8 cellular contexts compared by ENCODE assay signal in the genomic region with DNA sequence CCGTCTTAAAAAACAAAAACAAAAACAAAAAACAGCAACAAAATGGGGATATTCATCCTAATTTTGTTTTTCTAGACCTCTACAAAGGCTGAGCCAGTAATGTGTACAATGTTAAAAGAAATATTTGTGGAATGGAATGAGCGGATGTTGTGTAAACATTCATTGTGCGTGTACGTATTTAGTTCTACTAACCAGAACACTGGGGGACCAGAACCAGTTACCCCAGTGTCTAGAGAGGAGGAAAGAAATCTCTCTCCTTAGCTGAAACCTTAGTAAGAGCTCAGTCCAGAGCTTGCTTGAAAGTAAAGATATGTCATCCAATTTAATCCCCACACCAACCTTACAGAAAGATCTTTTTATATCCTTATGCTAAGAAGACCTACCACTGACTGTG.
DNase-seq lines count a peak whose midpoint lies in the region; ATAC-seq and TF ChIP-seq lines count a peak whose summit lies in the region.

No MANE protein-coding gene starts in this region.

- H3K4me3 Mint-ChIP-seq in HFFc6, result peak overlapping the region; percentile 71
- no peak overlapping the region for H3K4me3 Mint-ChIP-seq in activated T-helper 1 cell treated with anti-CD3 and anti-CD28 coated beads, Interleukin-12 subunit alpha, Interleukin-12 subunit beta, Interleukin-2, Interleukin-4 antibody, amounts not matched to agents 30 ng/mL and 10 ng/mL and 1 ng/mL, durations not matched to agents 14 hours and 24 hours and 36 hours
- peak overlapping the region; percentile 48 for H3K4me3 Mint-ChIP-seq in glutamatergic neuron (ENCODE audit: unreplicated experiment)

- H3K27me3 Mint-ChIP-seq in HFFc6 (ENCODE audit: insufficient read depth) (no peaks in the 10 kb centered on the region; the same call in 1 of the 2 replicates), glutamatergic neuron (ENCODE audit: unreplicated experiment) (peaks cover 6% of the 10 kb centered on the region)
- H3K27me3 Mint-ChIP-seq in activated T-helper 1 cell treated with anti-CD3 and anti-CD28 coated beads, Interleukin-12 subunit alpha, Interleukin-12 subunit beta, Interleukin-2, Interleukin-4 antibody, amounts not matched to agents 30 ng/mL and 10 ng/mL and 1 ng/mL, durations not matched to agents 14 hours and 24 hours and 36 hours (ENCODE audit: insufficient read depth), result no peaks in the 10 kb centered on the region

- H3F3A ChIP-seq in smooth muscle cell (ENCODE audit: low read depth), result peaks cover 10% of the 10 kb centered on the region

- H3K27ac ChIP-seq in smooth muscle cell (ENCODE audit: low read depth) (peak overlapping the region; percentile 95), SJCRH30 (no peak overlapping the region; the same call in 1 of the 2 replicates)

- peak overlapping the region; percentile 76 for H3K4me2 ChIP-seq in smooth muscle cell

- DNase-seq in HFFc6, result peak; percentile 17
- DNase-seq in activated T-helper 1 cell treated with anti-CD3 and anti-CD28 coated beads, Interleukin-12 subunit alpha, Interleukin-12 subunit beta, Interleukin-2, Interleukin-4 antibody, amounts not matched to agents 30 ng/mL and 10 ng/mL and 1 ng/mL, durations not matched to agents 14 hours and 24 hours and 36 hours (ENCODE audit: low spot score), result no peak
- DNase-seq in glutamatergic neuron, result no peak
- no peak for DNase-seq in smooth muscle cell (lab: John Stamatoyannopoulos, UW; ENCODE audit: unreplicated experiment)
- no peak for DNase-seq in SJCRH30
- DNase-seq in inferior parietal cortex (ENCODE audit: extremely low spot score), result no peak

- no peaks in the 10 kb centered on the region for H3K36me3 Mint-ChIP-seq in HFFc6 (ENCODE audit: low read depth)
- H3K36me3 Mint-ChIP-seq in activated T-helper 1 cell treated with anti-CD3 and anti-CD28 coated beads, Interleukin-12 subunit alpha, Interleukin-12 subunit beta, Interleukin-2, Interleukin-4 antibody, amounts not matched to agents 30 ng/mL and 10 ng/mL and 1 ng/mL, durations not matched to agents 14 hours and 24 hours and 36 hours (ENCODE audit: low read depth), result peaks cover 5% of the 10 kb centered on the region
- H3K36me3 Mint-ChIP-seq in glutamatergic neuron (ENCODE audit: unreplicated experiment), result no peaks in the 10 kb centered on the region

- H3K4me1 Mint-ChIP-seq in HFFc6 (ENCODE audit: low read depth) (peaks cover 48% of the 10 kb centered on the region), glutamatergic neuron (ENCODE audit: low read depth, unreplicated experiment) (peaks cover 24% of the 10 kb centered on the region)
- H3K4me1 Mint-ChIP-seq in activated T-helper 1 cell treated with anti-CD3 and anti-CD28 coated beads, Interleukin-12 subunit alpha, Interleukin-12 subunit beta, Interleukin-2, Interleukin-4 antibody, amounts not matched to agents 30 ng/mL and 10 ng/mL and 1 ng/mL, durations not matched to agents 14 hours and 24 hours and 36 hours (ENCODE audit: low read depth), result peaks cover 21% of the 10 kb centered on the region

- H3K4me3 ChIP-seq in smooth muscle cell (peak overlapping the region; percentile 5), SJCRH30 (no peak overlapping the region)

- H3K4me1 ChIP-seq in smooth muscle cell (ENCODE audit: low read depth) (peaks cover 8% of the 10 kb centered on the region), SJCRH30 (peaks cover 21% of the 10 kb centered on the region)

- TF ChIP-seq CTCF in HFFc6 (IDR thresholded peaks at IDR 0.05) (no peak), glutamatergic neuron (IDR thresholded peaks at IDR 0.05; ENCODE audit: partially characterized antibody, unreplicated experiment) (no peak), smooth muscle cell (IDR thresholded peaks at IDR 0.05; ENCODE audit: borderline replicate concordance, insufficient read depth, poor library complexity, severe bottlenecking) (no peak)

- H3K27ac Mint-ChIP-seq in HFFc6 (peak overlapping the region; percentile 99), glutamatergic neuron (ENCODE audit: unreplicated experiment) (peak overlapping the region; percentile 19)
- peak overlapping the region; percentile 74 for H3K27ac Mint-ChIP-seq in activated T-helper 1 cell treated with anti-CD3 and anti-CD28 coated beads, Interleukin-12 subunit alpha, Interleukin-12 subunit beta, Interleukin-2, Interleukin-4 antibody, amounts not matched to agents 30 ng/mL and 10 ng/mL and 1 ng/mL, durations not matched to agents 14 hours and 24 hours and 36 hours

- WGBS in smooth muscle cell (ENCODE audit: low lambda C conversion rate), result 31% methylated on average over 4 of the region's 4 CpGs

- H3K9me3 Mint-ChIP-seq in HFFc6, result no peaks in the 10 kb centered on the region
- H3K9me3 Mint-ChIP-seq in activated T-helper 1 cell treated with anti-CD3 and anti-CD28 coated beads, Interleukin-12 subunit alpha, Interleukin-12 subunit beta, Interleukin-2, Interleukin-4 antibody, amounts not matched to agents 30 ng/mL and 10 ng/mL and 1 ng/mL, durations not matched to agents 14 hours and 24 hours and 36 hours, result peaks cover 5% of the 10 kb centered on the region
- H3K9me3 Mint-ChIP-seq in glutamatergic neuron (ENCODE audit: unreplicated experiment), result no peaks in the 10 kb centered on the region

- H3K9me3 ChIP-seq in smooth muscle cell (replicated peaks; ENCODE audit: low read depth), result no peaks in the 10 kb centered on the region
- H3K9me3 ChIP-seq in SJCRH30 (replicated peaks), result no peaks in the 10 kb centered on the region

- ATAC-seq in HG03571 (IDR thresholded peaks at IDR 0.05; ENCODE audit: unreplicated experiment) (no peak), GM19023 (IDR thresholded peaks at IDR 0.05; ENCODE audit: unreplicated experiment) (no peak)

- H3K27me3 ChIP-seq in smooth muscle cell (ENCODE audit: low read depth), result no peaks in the 10 kb centered on the region
- no peaks in the 10 kb centered on the region for H3K27me3 ChIP-seq in SJCRH30

- peak overlapping the region; percentile 50 for H2AFZ ChIP-seq in smooth muscle cell (ENCODE audit: low read depth)

- no peaks in the 10 kb centered on the region for H4K20me1 ChIP-seq in smooth muscle cell (ENCODE audit: low read depth)

- no peaks in the 10 kb centered on the region for H3K79me2 ChIP-seq in smooth muscle cell (ENCODE audit: low read depth)

- no peaks in the 10 kb centered on the region for H3K36me3 ChIP-seq in smooth muscle cell (ENCODE audit: low read depth)
- no peaks in the 10 kb centered on the region for H3K36me3 ChIP-seq in SJCRH30

- H3K9ac ChIP-seq in smooth muscle cell (ENCODE audit: low read depth), result peak overlapping the region; percentile 77

- intact Hi-C loops in activated T-helper 1 cell treated with anti-CD3 and anti-CD28 coated beads, Interleukin-12 subunit alpha, Interleukin-12 subunit beta, Interleukin-2, Interleukin-4 antibody, amounts not matched to agents 30 ng/mL and 10 ng/mL and 1 ng/mL, durations not matched to agents 14 hours and 24 hours and 36 hours (cut with micrococcal nuclease), result loop anchor here (5.0 kb wide), 1 partner anchor 106 kb away; a partner anchor contains a TSS

Comparison
In these comparisons a context has a peak if more than half of its experiments do, and no peak if none do; other contexts are left out.
1. H3K27ac Mint-ChIP-seq: peak in every context shown above with its lines; median percentile 99 in HFFc6; 74 in activated T-helper 1 cell treated with anti-CD3 and anti-CD28 coated beads, Interleukin-12 subunit alpha, Interleukin-12 subunit beta, Interleukin-2, Interleukin-4 antibody, amounts not matched to agents 30 ng/mL and 10 ng/mL and 1 ng/mL, durations not matched to agents 14 hours and 24 hours and 36 hours; 19 in glutamatergic neuron.